1 cellular context compared by ENCODE assay signal in genomic region chr11:134282121-134283045, GRCh38.
TF ChIP-seq lines count a peak whose summit lies in the region.

No MANE protein-coding gene starts in this region.

TF ChIP-seq in K562, 482 proteins besides CTCF, POLR2A, EP300 and RAD21:
- TF ChIP-seq ATF2 (CRISPR knock-in tag; IDR thresholded peaks at IDR 0.05) (no peak), ZNF780A (CRISPR knock-in tag; IDR thresholded peaks at IDR 0.05) (no peak), ZBTB1 (CRISPR knock-in tag; IDR thresholded peaks at IDR 0.05; ENCODE audit: borderline replicate concordance, low read depth) (0 out of 2 replicates have a peak, but pooled peaks have one; percentile 53), GATAD2B (IDR thresholded peaks at IDR 0.05; ENCODE audit: borderline replicate concordance) (no peak), ZNF696 (CRISPR knock-in tag; conservative IDR thresholded peaks at IDR 0.05) (no peak), POLR2B (IDR thresholded peaks at IDR 0.05; ENCODE audit: low read depth, partially characterized antibody) (no peak)
- TF ChIP-seq, protein P1, sequence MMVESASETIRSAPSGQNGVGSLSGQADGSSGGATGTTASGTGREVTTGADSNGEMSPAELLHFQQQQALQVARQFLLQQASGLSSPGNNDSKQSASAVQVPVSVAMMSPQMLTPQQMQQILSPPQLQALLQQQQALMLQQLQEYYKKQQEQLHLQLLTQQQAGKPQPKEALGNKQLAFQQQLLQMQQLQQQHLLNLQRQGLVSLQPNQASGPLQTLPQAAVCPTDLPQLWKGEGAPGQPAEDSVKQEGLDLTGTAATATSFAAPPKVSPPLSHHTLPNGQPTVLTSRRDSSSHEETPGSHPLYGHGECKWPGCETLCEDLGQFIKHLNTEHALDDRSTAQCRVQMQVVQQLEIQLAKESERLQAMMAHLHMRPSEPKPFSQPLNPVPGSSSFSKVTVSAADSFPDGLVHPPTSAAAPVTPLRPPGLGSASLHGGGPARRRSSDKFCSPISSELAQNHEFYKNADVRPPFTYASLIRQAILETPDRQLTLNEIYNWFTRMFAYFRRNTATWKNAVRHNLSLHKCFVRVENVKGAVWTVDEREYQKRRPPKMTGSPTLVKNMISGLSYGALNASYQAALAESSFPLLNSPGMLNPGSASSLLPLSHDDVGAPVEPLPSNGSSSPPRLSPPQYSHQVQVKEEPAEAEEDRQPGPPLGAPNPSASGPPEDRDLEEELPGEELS (CRISPR knock-in tag; IDR thresholded peaks at IDR 0.05; ENCODE audit: borderline replicate concordance): no peak
